ENCODE assay signal across 2 cellular contexts in genomic region chr1:158055854-158056253, GRCh38.
TF ChIP-seq lines count a peak whose summit lies in the region.

No MANE protein-coding gene starts in this region.

TF ChIP-seq in HepG2, 621 proteins besides CTCF, POLR2A, EP300 and RAD21 (continued from another document):
- TF ChIP-seq ZBTB10 (CRISPR knock-in tag; IDR thresholded peaks at IDR 0.05; ENCODE audit: borderline replicate concordance) (no peak), CENPBD1 (CRISPR knock-in tag; IDR thresholded peaks at IDR 0.05; ENCODE audit: borderline replicate concordance, low read depth) (no peak), MIER2 (CRISPR knock-in tag; IDR thresholded peaks at IDR 0.05) (no peak), RELA (CRISPR knock-in tag; IDR thresholded peaks at IDR 0.05) (no peak), CBX5 (CRISPR knock-in tag; IDR thresholded peaks at IDR 0.05; ENCODE audit: borderline replicate concordance) (no peak), HINFP (CRISPR knock-in tag; IDR thresholded peaks at IDR 0.05; ENCODE audit: low read depth) (no peak)

TF ChIP-seq in WTC11, 78 proteins besides CTCF, POLR2A, EP300 and RAD21 (continued from another document):
- TF ChIP-seq RORB (CRISPR knock-in tag; IDR thresholded peaks at IDR 0.05) (no peak), GTF2I (CRISPR knock-in tag; conservative IDR thresholded peaks at IDR 0.05) (no peak), IRF2 (CRISPR knock-in tag; IDR thresholded peaks at IDR 0.05; ENCODE audit: borderline replicate concordance, low read depth) (no peak), SP1 (CRISPR knock-in tag; conservative IDR thresholded peaks at IDR 0.05) (no peak), AR (CRISPR knock-in tag; IDR thresholded peaks at IDR 0.05) (no peak), TCF7 (CRISPR knock-in tag; IDR thresholded peaks at IDR 0.05; ENCODE audit: low read depth) (no peak), ZNF138 (CRISPR knock-in tag; conservative IDR thresholded peaks at IDR 0.05) (no peak), ETV6 (CRISPR knock-in tag; IDR thresholded peaks at IDR 0.05) (no peak)
- TF ChIP-seq, protein P1, sequence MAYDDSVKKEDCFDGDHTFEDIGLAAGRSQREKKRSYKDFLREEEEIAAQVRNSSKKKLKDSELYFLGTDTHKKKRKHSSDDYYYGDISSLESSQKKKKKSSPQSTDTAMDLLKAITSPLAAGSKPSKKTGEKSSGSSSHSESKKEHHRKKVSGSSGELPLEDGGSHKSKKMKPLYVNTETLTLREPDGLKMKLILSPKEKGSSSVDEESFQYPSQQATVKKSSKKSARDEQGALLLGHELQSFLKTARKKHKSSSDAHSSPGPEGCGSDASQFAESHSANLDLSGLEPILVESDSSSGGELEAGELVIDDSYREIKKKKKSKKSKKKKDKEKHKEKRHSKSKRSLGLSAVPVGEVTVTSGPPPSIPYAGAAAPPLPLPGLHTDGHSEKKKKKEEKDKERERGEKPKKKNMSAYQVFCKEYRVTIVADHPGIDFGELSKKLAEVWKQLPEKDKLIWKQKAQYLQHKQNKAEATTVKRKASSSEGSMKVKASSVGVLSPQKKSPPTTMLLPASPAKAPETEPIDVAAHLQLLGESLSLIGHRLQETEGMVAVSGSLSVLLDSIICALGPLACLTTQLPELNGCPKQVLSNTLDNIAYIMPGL (CRISPR knock-in tag; IDR thresholded peaks at IDR 0.05) = no peak
